Comparison of ENCODE assay signal across 8 cellular contexts in the genomic region with DNA sequence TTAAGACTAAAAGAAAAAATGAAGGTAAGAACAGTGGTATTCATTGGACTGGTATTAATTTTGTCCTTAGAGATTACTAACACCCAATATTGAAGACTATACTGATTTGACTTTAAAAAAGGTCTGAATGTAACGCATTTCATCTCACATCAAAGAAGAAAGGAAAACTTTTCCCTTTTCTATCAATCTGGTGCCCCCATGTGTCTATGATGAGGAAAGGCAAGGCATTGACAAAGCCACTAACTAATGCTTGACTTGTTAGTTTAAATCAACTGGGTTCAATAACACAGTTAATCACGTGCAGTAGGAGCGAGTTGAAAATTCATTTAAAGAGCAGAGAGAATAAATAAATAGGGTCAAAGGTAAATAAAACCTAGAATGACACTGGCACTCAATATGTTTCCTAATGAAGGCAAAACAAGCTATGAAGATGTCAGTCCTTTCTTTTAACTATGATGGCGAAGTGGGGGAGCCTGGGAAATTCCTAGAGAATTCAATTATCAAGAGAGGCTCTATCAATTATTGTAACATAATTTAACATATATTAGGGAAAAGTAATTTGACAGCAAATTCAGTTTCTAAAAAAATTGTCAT.
DNase-seq lines count a peak whose midpoint lies in the region; FAIRE-seq and TF ChIP-seq lines count a peak whose summit lies in the region.

No MANE protein-coding gene starts in this region.

- H3K27me3 Mint-ChIP-seq in CD4-positive, alpha-beta memory T cell: no peaks in the 10 kb centered on the region

- H3K4me1 Mint-ChIP-seq in CD4-positive, alpha-beta memory T cell: peaks cover 25 to 32% (median 26%) of the 10 kb centered on the region in 4 donors

- POLR2A ChIA-PET in CD4-positive, alpha-beta memory T cell (lab: Charles Lee; ENCODE audit: partially characterized antibody): no interaction called here

- no peaks in the 10 kb centered on the region for H3K27me3 ChIP-seq in CD4-positive, alpha-beta memory T cell (ENCODE audit: insufficient read depth, low read length)

- in situ Hi-C loops in astrocyte of the cerebellum (cut with HindIII; ENCODE audit: low sequenced_read_pairs): loop anchor here (5.0 to 25.0 kb wide), 2 partner anchors 46 to 229 kb away; no protein-coding TSS in a partner anchor

- H3K9me3 ChIP-seq in kidney (ENCODE audit: control insufficient read depth in 1 of 2, low read length in 2 of 2): peaks cover 0 to 9% of the 10 kb centered on the region in 2 donors
- no peaks in the 10 kb centered on the region for H3K9me3 ChIP-seq in CD4-positive, alpha-beta memory T cell (ENCODE audit: control insufficient read depth in 1 of 2, low read length in 2 of 2)

- DNase-seq in DMS153 (lab: John Stamatoyannopoulos, UW) (peak; percentile 16), DMS153 treated with DMSO at 0.1 percent for 48 hours (lab: John Stamatoyannopoulos, UW; ENCODE audit: unreplicated experiment) (no peak), MV-4-11 (lab: John Stamatoyannopoulos, UW) (peak; percentile 43), astrocyte of the cerebellum (ENCODE audit: low read depth) (peak; percentile 22), kidney (no peak), GM19240 (ENCODE audit: insufficient read length, low spot score) (no peak), T-helper 1 cell (no peak)
- DNase-seq in CD4-positive, alpha-beta memory T cell: no peak

- intact Hi-C loops in kidney (cut with DNase I): loop anchor here (10.0 kb wide), 1 partner anchor 226 kb away; no protein-coding TSS in a partner anchor
- intact Hi-C loops in CD4-positive, alpha-beta memory T cell (cut with micrococcal nuclease): loop anchor here (10.0 kb wide), 1 partner anchor 584 kb away; no protein-coding TSS in a partner anchor

- no peak overlapping the region for H3K4me3 Mint-ChIP-seq in CD4-positive, alpha-beta memory T cell

- H3K36me3 Mint-ChIP-seq in CD4-positive, alpha-beta memory T cell: peaks cover 27 to 29% of the 10 kb centered on the region in 2 donors

- no peak overlapping the region for H3K9ac ChIP-seq in kidney (ENCODE audit: low read length in 2 of 2)

- peak; percentile 79 for TF ChIP-seq CTCF in astrocyte of the cerebellum (IDR thresholded peaks at IDR 0.05; ENCODE audit: low read depth, low read length, missing control alignments)
- peak; percentile 68 for TF ChIP-seq CTCF in kidney (IDR thresholded peaks at IDR 0.05; ENCODE audit: borderline replicate concordance, extremely low read depth, insufficient read depth)

- H3K4me3 ChIP-seq in astrocyte of the cerebellum (ENCODE audit: low read depth, low read length) (no peak overlapping the region), kidney (ENCODE audit: low read length in 2 of 2) (no peak overlapping the region)
- no peak overlapping the region for H3K4me3 ChIP-seq in CD4-positive, alpha-beta memory T cell (ENCODE audit: low read length in 2 of 2)

- CTCF ChIA-PET in CD4-positive, alpha-beta memory T cell (lab: Charles Lee; ENCODE audit: partially characterized antibody): interaction anchor here (0.8 to 1.5 kb wide), 2 partner anchors 438 to 560 kb away, joined by 3 to 5 read pairs; no protein-coding TSS in a partner anchor

- no peak overlapping the region for H3K27ac Mint-ChIP-seq in CD4-positive, alpha-beta memory T cell

- peaks cover 0 to 2% of the 10 kb centered on the region in 2 donors for H3K36me3 ChIP-seq in kidney (ENCODE audit: control insufficient read depth in 1 of 2, insufficient read depth in 2 of 2, low read length in 2 of 2)
- no peaks in the 10 kb centered on the region for H3K36me3 ChIP-seq in CD4-positive, alpha-beta memory T cell (ENCODE audit: insufficient read depth, low read length)

- H3K4me1 ChIP-seq in kidney (ENCODE audit: control insufficient read depth in 1 of 2, insufficient read depth in 1 of 2, low read depth in 1 of 2, low read length in 2 of 2): peaks cover 2 to 6% of the 10 kb centered on the region in 2 donors
- peaks cover 18% of the 10 kb centered on the region for H3K4me1 ChIP-seq in CD4-positive, alpha-beta memory T cell (ENCODE audit: insufficient read depth, low read length)

- H3K27ac ChIP-seq in kidney (ENCODE audit: low read depth in 2 of 2, low read length in 2 of 2): no peak overlapping the region
- no peak overlapping the region for H3K27ac ChIP-seq in CD4-positive, alpha-beta memory T cell (ENCODE audit: low read depth, low read length)

- peaks cover 0 to 14% (median 7%) of the 10 kb centered on the region in 8 donors for H3K9me3 Mint-ChIP-seq in CD4-positive, alpha-beta memory T cell

- FAIRE-seq in kidney (lab: Jason Lieb, UNC): peak; percentile 81

Comparison
In these comparisons a context has a peak if more than half of its experiments do, and no peak if none do; other contexts are left out.
1. DNase-seq: peak in DMS153 (single experiment), MV-4-11 (single experiment) and astrocyte of the cerebellum (single experiment); none in DMS153 treated with DMSO at 0.1 percent for 48 hours (single experiment), kidney (single experiment), GM19240 (single experiment), T-helper 1 cell (0 of 5) and CD4-positive, alpha-beta memory T cell (0 of 5).